ENCODE assay signal across 8 cellular contexts in the genomic region with DNA sequence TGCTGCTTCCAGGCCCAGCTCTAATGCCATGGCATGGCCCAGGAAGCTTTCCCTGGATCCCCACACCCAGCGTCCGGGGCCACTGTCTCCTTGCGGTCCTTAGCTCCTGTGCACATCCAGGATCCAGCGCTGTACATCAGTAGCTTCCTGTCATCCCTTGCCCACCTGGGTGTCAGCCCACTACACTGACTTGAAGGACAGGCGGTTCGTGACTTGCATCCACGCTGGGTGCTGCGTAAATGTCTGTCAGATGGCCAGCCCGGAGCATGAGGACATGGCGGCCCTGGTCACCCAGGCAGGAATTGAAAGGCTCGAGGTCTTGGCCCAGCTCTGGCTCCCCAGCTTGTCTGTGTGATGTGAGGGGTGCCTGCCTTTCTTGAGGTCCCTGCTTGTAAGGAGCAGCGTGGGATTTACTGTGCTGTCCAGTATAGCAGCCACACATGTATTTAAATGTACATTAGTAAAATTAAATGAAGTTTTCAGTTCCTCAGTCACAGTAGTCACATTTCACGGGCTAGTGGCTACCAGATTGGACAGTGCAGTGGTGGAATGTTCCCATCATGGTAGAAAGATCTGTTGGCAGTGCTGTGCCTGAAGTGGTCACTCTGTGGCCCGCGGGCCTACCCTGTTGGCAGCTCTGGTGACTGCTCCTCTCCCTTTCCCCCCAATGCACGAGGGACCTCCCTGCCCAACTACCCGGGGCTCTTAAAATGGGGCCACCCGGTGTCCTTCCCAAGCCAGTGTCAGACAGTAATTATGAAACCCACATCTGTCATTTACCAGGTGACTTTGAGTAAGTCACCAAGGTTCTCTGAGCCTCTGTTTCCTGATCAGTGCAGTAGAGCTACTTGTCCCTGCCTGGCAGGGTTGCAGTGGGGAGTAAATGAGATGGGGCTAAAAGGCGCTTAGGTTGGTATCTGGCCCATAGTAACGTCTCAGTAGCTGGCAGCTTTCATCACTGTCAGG.
DNase-seq lines count a peak whose midpoint lies in the region; ATAC-seq lines count a peak whose summit lies in the region.

No MANE protein-coding gene starts in this region.

- intact Hi-C loops in activated T-helper 2 cell treated with anti-CD3 and anti-CD28 coated beads, Interferon-gamma antibody, Interleukin-2, Interleukin-4, amounts not matched to agents 10 μg/mL and 5 μg/mL and 100 μg/mL, durations not matched to agents 14 hours and 24 hours and 36 hours (cut with micrococcal nuclease): loop anchor here (5.0 kb wide), 2 partner anchors 112 to 182 kb away; a partner anchor contains a TSS
- intact Hi-C loops in Right ventricle myocardium inferior (cut with DNase I): loop anchor here (2.0 kb wide), 1 partner anchor 15 kb away; no protein-coding TSS in a partner anchor

- H3K36me3 Mint-ChIP-seq in activated CD4-positive, alpha-beta T cell treated with anti-CD3 and anti-CD28 coated beads, Interleukin-2, amount 10 ng/mL, durations not matched to agents 7 days and 5 days (ENCODE audit: low read depth): peaks cover 5% of the 10 kb centered on the region
- peaks cover 25% of the 10 kb centered on the region for H3K36me3 Mint-ChIP-seq in activated T-helper 2 cell treated with anti-CD3 and anti-CD28 coated beads, Interferon-gamma antibody, Interleukin-2, Interleukin-4, amounts not matched to agents 10 μg/mL and 5 μg/mL and 100 μg/mL, durations not matched to agents 14 hours and 24 hours and 36 hours (ENCODE audit: low read depth)

- ATAC-seq in HG02970 (IDR thresholded peaks at IDR 0.05; ENCODE audit: low FRiP score, unreplicated experiment) (peak; percentile 52), Right ventricle myocardium inferior (no peak)
- peak; percentile 60 for ATAC-seq in stimulated activated naive CD8-positive, alpha-beta T cell treated with anti-CD3 and anti-CD28 coated beads, Interleukin-15, Interleukin-2, amounts not matched to agents 100 U/mL and 50 U/mL, for 24 hours

- peak overlapping the region; percentile 2 for H3K4me3 Mint-ChIP-seq in activated CD4-positive, alpha-beta T cell treated with anti-CD3 and anti-CD28 coated beads, Interleukin-2, amount 10 ng/mL, durations not matched to agents 7 days and 5 days
- H3K4me3 Mint-ChIP-seq in activated T-helper 2 cell treated with anti-CD3 and anti-CD28 coated beads, Interferon-gamma antibody, Interleukin-2, Interleukin-4, amounts not matched to agents 10 μg/mL and 5 μg/mL and 100 μg/mL, durations not matched to agents 14 hours and 24 hours and 36 hours (ENCODE audit: low read depth): peak overlapping the region; percentile 43

- H3K9me3 Mint-ChIP-seq in activated CD4-positive, alpha-beta T cell treated with anti-CD3 and anti-CD28 coated beads, Interleukin-2, amount 10 ng/mL, durations not matched to agents 7 days and 5 days: no peaks in the 10 kb centered on the region
- no peaks in the 10 kb centered on the region for H3K9me3 Mint-ChIP-seq in activated T-helper 2 cell treated with anti-CD3 and anti-CD28 coated beads, Interferon-gamma antibody, Interleukin-2, Interleukin-4, amounts not matched to agents 10 μg/mL and 5 μg/mL and 100 μg/mL, durations not matched to agents 14 hours and 24 hours and 36 hours

- peaks cover 69% of the 10 kb centered on the region for H3K4me1 Mint-ChIP-seq in activated CD4-positive, alpha-beta T cell treated with anti-CD3 and anti-CD28 coated beads, Interleukin-2, amount 10 ng/mL, durations not matched to agents 7 days and 5 days
- peaks cover 62% of the 10 kb centered on the region for H3K4me1 Mint-ChIP-seq in activated T-helper 2 cell treated with anti-CD3 and anti-CD28 coated beads, Interferon-gamma antibody, Interleukin-2, Interleukin-4, amounts not matched to agents 10 μg/mL and 5 μg/mL and 100 μg/mL, durations not matched to agents 14 hours and 24 hours and 36 hours (ENCODE audit: low read depth)

- H3K27ac Mint-ChIP-seq in activated CD4-positive, alpha-beta T cell treated with anti-CD3 and anti-CD28 coated beads, Interleukin-2, amount 10 ng/mL, durations not matched to agents 7 days and 5 days: peak overlapping the region; percentile 77
- H3K27ac Mint-ChIP-seq in activated T-helper 2 cell treated with anti-CD3 and anti-CD28 coated beads, Interferon-gamma antibody, Interleukin-2, Interleukin-4, amounts not matched to agents 10 μg/mL and 5 μg/mL and 100 μg/mL, durations not matched to agents 14 hours and 24 hours and 36 hours: peak overlapping the region; percentile 81

- DNase-seq in activated CD4-positive, alpha-beta T cell treated with anti-CD3 and anti-CD28 coated beads, Interleukin-2, amount 10 ng/mL, durations not matched to agents 7 days and 5 days: peak; percentile 27
- no peak for DNase-seq in activated CD4-positive, alpha-beta T cell treated with anti-CD3 and anti-CD28 coated beads, Interleukin-2, amount 50 U/mL, for 4 hours
- no peak for DNase-seq in activated T-helper 2 cell treated with anti-CD3 and anti-CD28 coated beads, Interferon-gamma antibody, Interleukin-2, Interleukin-4, amounts not matched to agents 10 μg/mL and 5 μg/mL and 100 μg/mL, durations not matched to agents 14 hours and 24 hours and 36 hours (ENCODE audit: low spot score)
- peak; percentile 35 for DNase-seq in stimulated activated naive CD8-positive, alpha-beta T cell treated with anti-CD3 and anti-CD28 coated beads, Interleukin-15, Interleukin-2, amounts not matched to agents 100 U/mL and 50 U/mL, for 24 hours
- no peak for DNase-seq in stimulated activated naive CD4-positive, alpha-beta T cell (lab: John Stamatoyannopoulos, UW)
- DNase-seq in DMS 273 treated with DMSO at 0.1 percent for 48 hours (lab: John Stamatoyannopoulos, UW): no peak
- no peak for DNase-seq in Right ventricle myocardium inferior (ENCODE audit: missing footprints)

- POLR2A ChIA-PET in activated CD4-positive, alpha-beta T cell treated with anti-CD3 and anti-CD28 coated beads, Interleukin-2, amount 10 ng/mL, durations not matched to agents 7 days and 5 days (lab: Charles Lee): no interaction called here

- CTCF ChIA-PET in activated CD4-positive, alpha-beta T cell treated with anti-CD3 and anti-CD28 coated beads, Interleukin-2, amount 10 ng/mL, durations not matched to agents 7 days and 5 days (lab: Charles Lee): interaction anchor here (0.8 to 3.0 kb wide), 8 partner anchors 8 to 98 kb away, joined by 3 to 9 read pairs (median 3); no protein-coding TSS in a partner anchor

- H3K27me3 Mint-ChIP-seq in activated CD4-positive, alpha-beta T cell treated with anti-CD3 and anti-CD28 coated beads, Interleukin-2, amount 10 ng/mL, durations not matched to agents 7 days and 5 days: no peaks in the 10 kb centered on the region
- H3K27me3 Mint-ChIP-seq in activated T-helper 2 cell treated with anti-CD3 and anti-CD28 coated beads, Interferon-gamma antibody, Interleukin-2, Interleukin-4, amounts not matched to agents 10 μg/mL and 5 μg/mL and 100 μg/mL, durations not matched to agents 14 hours and 24 hours and 36 hours (ENCODE audit: low read depth): no peaks in the 10 kb centered on the region

Comparison
In these comparisons a context has a peak if more than half of its experiments do, and no peak if none do; other contexts are left out.
1. DNase-seq: peak in activated CD4-positive, alpha-beta T cell treated with anti-CD3 and anti-CD28 coated beads, Interleukin-2, amount 10 ng/mL, durations not matched to agents 7 days and 5 days (single experiment) and stimulated activated naive CD8-positive, alpha-beta T cell treated with anti-CD3 and anti-CD28 coated beads, Interleukin-15, Interleukin-2, amounts not matched to agents 100 U/mL and 50 U/mL, for 24 hours (single experiment); none in activated CD4-positive, alpha-beta T cell treated with anti-CD3 and anti-CD28 coated beads, Interleukin-2, amount 50 U/mL, for 4 hours (0 of 2), activated T-helper 2 cell treated with anti-CD3 and anti-CD28 coated beads, Interferon-gamma antibody, Interleukin-2, Interleukin-4, amounts not matched to agents 10 μg/mL and 5 μg/mL and 100 μg/mL, durations not matched to agents 14 hours and 24 hours and 36 hours (single experiment), stimulated activated naive CD4-positive, alpha-beta T cell (0 of 6), DMS 273 treated with DMSO at 0.1 percent for 48 hours (single experiment) and Right ventricle myocardium inferior (single experiment).